17 cellular contexts compared by ENCODE assay signal in the genomic region with DNA sequence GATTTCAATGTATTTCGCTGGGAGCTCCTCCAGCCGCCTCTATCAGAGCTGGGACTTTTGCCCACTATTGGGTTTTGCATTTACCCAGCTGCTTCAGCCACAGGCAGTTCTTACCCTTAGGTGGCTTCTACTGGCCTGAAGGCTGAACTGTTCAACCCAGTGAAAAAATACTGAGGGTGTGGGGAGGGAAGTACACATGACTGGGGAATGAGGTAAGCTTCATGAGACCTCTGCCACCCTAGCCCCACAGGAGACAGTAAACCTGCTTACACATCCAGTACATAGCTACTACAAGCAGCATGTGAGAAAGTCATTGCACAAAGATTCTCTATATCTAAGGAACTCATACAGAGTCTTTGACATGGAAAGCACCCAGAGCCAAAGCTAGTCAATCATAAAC.
DNase-seq lines count a peak whose midpoint lies in the region; ATAC-seq and TF ChIP-seq lines count a peak whose summit lies in the region.
"Had no signal": no experiment of that assay in that cellular context is flagged by ENCODE, and none has a peak within 500 bp of the region (broad histone marks: within the 10 kb centered on the region; RNA-seq: fewer than 3 reads in every experiment).

No MANE protein-coding gene starts in this region.

- POLR2A ChIA-PET in MCF 10A (lab: Yijun Ruan, JAX), result interaction anchor here (1.1 kb wide), 1 partner anchor 52 kb away, joined by 3 read pairs; no protein-coding TSS in a partner anchor

- TF ChIP-seq CTCF in brain microvascular endothelial cell (IDR thresholded peaks at IDR 0.05; ENCODE audit: low read depth, low read length, missing control alignments), result no peak
- no peak for TF ChIP-seq CTCF in MCF 10A (IDR thresholded peaks at IDR 0.05; ENCODE audit: unreplicated experiment)

- H3K4me3 ChIP-seq in brain microvascular endothelial cell (ENCODE audit: low read depth, low read length), result no peak overlapping the region
- H3K4me3 ChIP-seq: PC-9, SJCRH30 had no signal

- H3K27ac Mint-ChIP-seq in MCF 10A (ENCODE audit: low read depth, unreplicated experiment), result no peak overlapping the region
- H3K27ac Mint-ChIP-seq: HFFc6 had no signal

- no peak for ATAC-seq in HG02970 (IDR thresholded peaks at IDR 0.05; ENCODE audit: low FRiP score, unreplicated experiment)

- H3K4me1 Mint-ChIP-seq in MCF 10A (ENCODE audit: insufficient read depth, unreplicated experiment), result no peaks in the 10 kb centered on the region

- in situ Hi-C loops in ACHN (cut with HindIII; ENCODE audit: low pct_ligation_motif_present, low pct_unique_long_range_greater_than_20kb, low sequenced_read_pairs) (no loop called here), brain microvascular endothelial cell (cut with HindIII; ENCODE audit: low pct_ligation_motif_present, low sequenced_read_pairs) (no loop called here)

- BruUV-seq in MCF 10A (replicated peaks; lab: Mats Ljungman, UMichigan), result no TSS peak

- no peaks in the 10 kb centered on the region for H3K27me3 Mint-ChIP-seq in MCF 10A (ENCODE audit: insufficient read depth, unreplicated experiment)

- H3K27ac ChIP-seq in brain microvascular endothelial cell, result no peak overlapping the region
- H3K27ac ChIP-seq: 22Rv1, HL-60, PC-9, SJCRH30 had no signal

- CTCF ChIA-PET in MCF 10A (lab: Yijun Ruan, JAX), result interaction anchor here (1.4 to 1.7 kb wide), 2 partner anchors 15 to 101 kb away, joined by 3 to 4 read pairs; no protein-coding TSS in a partner anchor

- intact Hi-C loops in MCF 10A (cut with micrococcal nuclease), result no loop called here

- H3K4me3 Mint-ChIP-seq in MCF 10A (ENCODE audit: unreplicated experiment), result no peak overlapping the region
- H3K4me3 Mint-ChIP-seq: HFFc6 had no signal

- DNase-seq in ACHN (peak; percentile 21), M059J (ENCODE audit: low read depth) (peak; percentile 1), brain microvascular endothelial cell (peak; percentile 33), kidney tubule cell (ENCODE audit: low spot score) (peak; percentile 93), LoVo (ENCODE audit: low spot score) (no peak), MCF 10A (ENCODE audit: unreplicated experiment) (no peak)
- no peak for DNase-seq in stimulated activated naive CD4-positive, alpha-beta T cell (lab: John Stamatoyannopoulos, UW)
- DNase-seq: COR-L47, HFFc6, NCI-H1694 treated with DMSO at 0.1 percent for 48 hours, NCI-H345, NCI-H524 treated with DMSO at 0.1 percent for 48 hours, PC-9, SJCRH30 had no signal

- no peaks in the 10 kb centered on the region for H3K36me3 Mint-ChIP-seq in MCF 10A (ENCODE audit: insufficient read depth, unreplicated experiment)

- no peaks in the 10 kb centered on the region for H3K36me3 ChIP-seq in brain microvascular endothelial cell (replicated peaks)
- H3K36me3 ChIP-seq: SJCRH30 had no signal

- no peaks in the 10 kb centered on the region for H3K9me3 Mint-ChIP-seq in MCF 10A (ENCODE audit: unreplicated experiment)
- H3K9me3 Mint-ChIP-seq: HFFc6 had no signal

- no peaks in the 10 kb centered on the region for H3K27me3 ChIP-seq in brain microvascular endothelial cell (replicated peaks)
- H3K27me3 ChIP-seq: SJCRH30 had no signal

Comparison
In these comparisons a context has a peak if more than half of its experiments do, and no peak if none do; other contexts are left out.
1. DNase-seq: peak in ACHN (single experiment), M059J (single experiment), brain microvascular endothelial cell (single experiment) and kidney tubule cell (single experiment); none in stimulated activated naive CD4-positive, alpha-beta T cell (0 of 6), LoVo (single experiment) and MCF 10A (single experiment).